Comparison of ENCODE assay signal across 16 cellular contexts in genomic region chr4:162560073-162560472, GRCh38.
A peak's percentile ranks its signal among the peaks of the same experiment; 100 is the strongest.
DNase-seq lines count a peak whose midpoint lies in the region; ATAC-seq, FAIRE-seq and TF ChIP-seq lines count a peak whose summit lies in the region.
"Had no signal": no experiment of that assay in that cellular context is flagged by ENCODE, and none has a peak within 500 bp of the region (broad histone marks: within the 10 kb centered on the region; RNA-seq: fewer than 3 reads in every experiment).

No MANE protein-coding gene starts in this region.

- H3F3A ChIP-seq in SK-N-SH (replicated peaks; ENCODE audit: insufficient read depth) = no peaks in the 10 kb centered on the region
- H3F3A ChIP-seq in smooth muscle cell (ENCODE audit: low read depth) = no peaks in the 10 kb centered on the region

- H4K20me1 ChIP-seq in SK-N-SH (ENCODE audit: insufficient read depth) (no peaks in the 10 kb centered on the region), smooth muscle cell (ENCODE audit: low read depth) (no peaks in the 10 kb centered on the region)
- H4K20me1 ChIP-seq: BLaER1 had no signal

- H3K9me2 ChIP-seq in SK-N-SH = no peaks in the 10 kb centered on the region

- H2AFZ ChIP-seq in SK-N-SH (ENCODE audit: low read depth) (no peak overlapping the region), smooth muscle cell (ENCODE audit: low read depth) (peak overlapping the region; percentile 31)

- CTCF ChIA-PET in SK-N-SH (lab: Yijun Ruan, JAX) = interaction anchor here (0.6 kb wide), 1 partner anchor 32 kb away, joined by 3 read pairs; no protein-coding TSS in a partner anchor

- no peak for FAIRE-seq in bronchial epithelial cell (lab: Jason Lieb, UNC)

- H3K4me3 ChIP-seq in SK-N-SH (ENCODE audit: low read depth in 2 of 2, low read length in 1 of 2) (no peak overlapping the region), bronchial epithelial cell (ENCODE audit: low read depth, low read length) (no peak overlapping the region), smooth muscle cell (no peak overlapping the region)
- H3K4me3 ChIP-seq: BLaER1 had no signal

- H3K36me3 ChIP-seq in SK-N-SH (replicated peaks in 1 of 2; ENCODE audit: control insufficient read depth in 1 of 2, insufficient read depth in 2 of 2, low read length in 1 of 2) (no peaks in the 10 kb centered on the region), bronchial epithelial cell (ENCODE audit: control insufficient read depth, insufficient read depth, low read length) (no peaks in the 10 kb centered on the region), smooth muscle cell (ENCODE audit: low read depth) (no peaks in the 10 kb centered on the region)
- H3K36me3 ChIP-seq: BLaER1 had no signal

- WGBS in SK-N-SH (ENCODE audit: low lambda C conversion rate) = 17% methylated on average over 1 of the region's 1 CpG
- WGBS in smooth muscle cell (ENCODE audit: low lambda C conversion rate) = 89% methylated on average over 1 of the region's 1 CpG

- H3K27ac ChIP-seq in SK-N-SH (ENCODE audit: low read depth in 2 of 2, low read length in 1 of 2) (no peak overlapping the region), foreskin keratinocyte (no peak overlapping the region), smooth muscle cell (ENCODE audit: low read depth) (no peak overlapping the region)
- H3K27ac ChIP-seq: 22Rv1, BLaER1, HL-60 had no signal

- DNase-seq in SK-N-SH (no peak), bronchial epithelial cell (ENCODE audit: low read depth) (peak; percentile 46), foreskin keratinocyte (peak; percentile 1 to 7), smooth muscle cell (lab: John Stamatoyannopoulos, UW; ENCODE audit: unreplicated experiment) (no peak), left lobe of liver (ENCODE audit: low spot score) (no peak)
- DNase-seq in activated CD4-positive, alpha-beta T cell treated with anti-CD3 and anti-CD28 coated beads, Interleukin-2, amount 50 U/mL, for 4 hours = no peak
- no peak for DNase-seq in effector CD8-positive, alpha-beta T cell (lab: John Stamatoyannopoulos, UW)
- DNase-seq: AML-193; Calu3; CD4-positive, CD25-positive, alpha-beta regulatory T cell; DMS 273 treated with DMSO at 0.1 percent for 48 hours had no signal

- no peak for TF ChIP-seq RAD21 in SK-N-SH (IDR thresholded peaks at IDR 0.05; ENCODE audit: low read length)

- no peaks in the 10 kb centered on the region for H3K4me1 ChIP-seq in SK-N-SH (ENCODE audit: control insufficient read depth in 1 of 2, insufficient read depth in 2 of 2, low read depth in 1 of 2, low read length in 1 of 2)
- H3K4me1 ChIP-seq in foreskin keratinocyte = no peaks in the 10 kb centered on the region
- no peaks in the 10 kb centered on the region for H3K4me1 ChIP-seq in smooth muscle cell (ENCODE audit: low read depth)
- H3K4me1 ChIP-seq: BLaER1 had no signal

- TF ChIP-seq EP300 in SK-N-SH (IDR thresholded peaks at IDR 0.05; ENCODE audit: borderline replicate concordance in 1 of 2, low read depth in 1 of 2, low read length in 1 of 2) = no peak

- no peak for ATAC-seq in SK-N-SH treated with all-trans-retinoic acid at 6 μM for 48 hours
- no peak for ATAC-seq in foreskin keratinocyte
- ATAC-seq in left lobe of liver = no peak
- ATAC-seq: HCT116 had no signal

- H3K9me3 ChIP-seq in SK-N-SH (no peaks in the 10 kb centered on the region), smooth muscle cell (replicated peaks; ENCODE audit: low read depth) (no peaks in the 10 kb centered on the region)
- H3K9me3 ChIP-seq: BLaER1 had no signal

- TF ChIP-seq CTCF in SK-N-SH (IDR thresholded peaks at IDR 0.05) (peak; percentile 23; the same call in 1 of the 2 replicates), bronchial epithelial cell (IDR thresholded peaks at IDR 0.05; ENCODE audit: insufficient read depth, low read length, severe bottlenecking) (no peak), foreskin keratinocyte (conservative IDR thresholded peaks at IDR 0.05) (no peak), smooth muscle cell (IDR thresholded peaks at IDR 0.05; ENCODE audit: borderline replicate concordance, insufficient read depth, poor library complexity, severe bottlenecking) (peak; percentile 7)

- no peaks in the 10 kb centered on the region for H3K27me3 ChIP-seq in SK-N-SH (ENCODE audit: insufficient read depth)
- no peaks in the 10 kb centered on the region for H3K27me3 ChIP-seq in bronchial epithelial cell (ENCODE audit: control insufficient read depth, insufficient read depth, low read length)
- H3K27me3 ChIP-seq in foreskin keratinocyte = no peaks in the 10 kb centered on the region
- no peaks in the 10 kb centered on the region for H3K27me3 ChIP-seq in smooth muscle cell (ENCODE audit: low read depth)
- H3K27me3 ChIP-seq: BLaER1 had no signal

- POLR2A ChIA-PET in SK-N-SH (lab: Yijun Ruan, JAX) = no interaction called here

- no peak overlapping the region for H3K9ac ChIP-seq in SK-N-SH
- H3K9ac ChIP-seq in smooth muscle cell (ENCODE audit: low read depth) = no peak overlapping the region
- H3K9ac ChIP-seq: BLaER1 had no signal

- H3K79me2 ChIP-seq in SK-N-SH (ENCODE audit: insufficient read depth) (no peaks in the 10 kb centered on the region), smooth muscle cell (ENCODE audit: low read depth) (no peaks in the 10 kb centered on the region)

- no peak overlapping the region for H3K4me2 ChIP-seq in SK-N-SH
- H3K4me2 ChIP-seq in smooth muscle cell = no peak overlapping the region
- H3K4me2 ChIP-seq: BLaER1 had no signal

TF ChIP-seq in SK-N-SH, 30 proteins besides CTCF, POLR2A, EP300 and RAD21 (continues in another document):
- TF ChIP-seq RFX5 (IDR thresholded peaks at IDR 0.05; ENCODE audit: low read length) = no peak
- no peak for TF ChIP-seq FOXJ3 (CRISPR knock-in tag; IDR thresholded peaks at IDR 0.05)
- TF ChIP-seq IRF3 (IDR thresholded peaks at IDR 0.05; ENCODE audit: low read depth, low read length) = no peak
- TF ChIP-seq ZBTB33 (IDR thresholded peaks at IDR 0.05; ENCODE audit: borderline replicate concordance, low read depth) = no peak
- no peak for TF ChIP-seq EZH2phosphoT487 (IDR thresholded peaks at IDR 0.05; ENCODE audit: borderline replicate concordance, low read depth)

TF ChIP-seq in SK-N-SH treated with all-trans-retinoic acid at 6 μM for 48 hours, 23 proteins besides CTCF, POLR2A, EP300 and RAD21:
- no peak for TF ChIP-seq ZNF565 (CRISPR knock-in tag; conservative IDR thresholded peaks at IDR 0.05; ENCODE audit: low read depth)
- no peak for TF ChIP-seq BACH2 (CRISPR knock-in tag; IDR thresholded peaks at IDR 0.05; ENCODE audit: borderline replicate concordance)
- TF ChIP-seq, protein P1, sequence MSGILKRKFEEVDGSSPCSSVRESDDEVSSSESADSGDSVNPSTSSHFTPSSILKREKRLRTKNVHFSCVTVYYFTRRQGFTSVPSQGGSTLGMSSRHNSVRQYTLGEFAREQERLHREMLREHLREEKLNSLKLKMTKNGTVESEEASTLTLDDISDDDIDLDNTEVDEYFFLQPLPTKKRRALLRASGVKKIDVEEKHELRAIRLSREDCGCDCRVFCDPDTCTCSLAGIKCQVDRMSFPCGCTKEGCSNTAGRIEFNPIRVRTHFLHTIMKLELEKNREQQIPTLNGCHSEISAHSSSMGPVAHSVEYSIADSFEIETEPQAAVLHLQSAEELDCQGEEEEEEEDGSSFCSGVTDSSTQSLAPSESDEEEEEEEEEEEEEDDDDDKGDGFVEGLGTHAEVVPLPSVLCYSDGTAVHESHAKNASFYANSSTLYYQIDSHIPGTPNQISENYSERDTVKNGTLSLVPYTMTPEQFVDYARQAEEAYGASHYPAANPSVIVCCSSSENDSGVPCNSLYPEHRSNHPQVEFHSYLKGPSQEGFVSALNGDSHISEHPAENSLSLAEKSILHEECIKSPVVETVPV (CRISPR knock-in tag; IDR thresholded peaks at IDR 0.05) = no peak
- TF ChIP-seq RARB (CRISPR knock-in tag; IDR thresholded peaks at IDR 0.05) = no peak
- no peak for TF ChIP-seq CSDC2 (CRISPR knock-in tag; IDR thresholded peaks at IDR 0.05)
- no peak for TF ChIP-seq PPARA (CRISPR knock-in tag; IDR thresholded peaks at IDR 0.05; ENCODE audit: borderline replicate concordance)
- no peak for TF ChIP-seq ESRRG (CRISPR knock-in tag; IDR thresholded peaks at IDR 0.05)
- TF ChIP-seq TCF4 (CRISPR knock-in tag; IDR thresholded peaks at IDR 0.05; ENCODE audit: borderline replicate concordance) = no peak
- no peak for TF ChIP-seq ZNF70 (CRISPR knock-in tag; IDR thresholded peaks at IDR 0.05)
- no peak for TF ChIP-seq ZFP30 (CRISPR knock-in tag; IDR thresholded peaks at IDR 0.05)
- TF ChIP-seq SNAI2 (CRISPR knock-in tag; IDR thresholded peaks at IDR 0.05) = no peak
- TF ChIP-seq TSHZ2 (CRISPR knock-in tag; IDR thresholded peaks at IDR 0.05) = no peak
- TF ChIP-seq ISL1 (CRISPR knock-in tag; IDR thresholded peaks at IDR 0.05) = no peak
- no peak for TF ChIP-seq ZNF8 (CRISPR knock-in tag; IDR thresholded peaks at IDR 0.05)
- no peak for TF ChIP-seq ARNTL (CRISPR knock-in tag; IDR thresholded peaks at IDR 0.05; ENCODE audit: borderline replicate concordance, low read depth)

Comparison
In these comparisons a context has a peak if more than half of its experiments do, and no peak if none do; other contexts are left out.
1. DNase-seq: peak in bronchial epithelial cell (single experiment) and foreskin keratinocyte (2 of 2); none in SK-N-SH (single experiment), smooth muscle cell (single experiment), left lobe of liver (single experiment), activated CD4-positive, alpha-beta T cell treated with anti-CD3 and anti-CD28 coated beads, Interleukin-2, amount 50 U/mL, for 4 hours (0 of 2) and effector CD8-positive, alpha-beta T cell (single experiment).
2. CTCF ChIP-seq: peak in SK-N-SH (single experiment) and smooth muscle cell (single experiment); none in bronchial epithelial cell (single experiment) and foreskin keratinocyte (single experiment).